ENCODE assay signal across 1 cellular context in the genomic region with DNA sequence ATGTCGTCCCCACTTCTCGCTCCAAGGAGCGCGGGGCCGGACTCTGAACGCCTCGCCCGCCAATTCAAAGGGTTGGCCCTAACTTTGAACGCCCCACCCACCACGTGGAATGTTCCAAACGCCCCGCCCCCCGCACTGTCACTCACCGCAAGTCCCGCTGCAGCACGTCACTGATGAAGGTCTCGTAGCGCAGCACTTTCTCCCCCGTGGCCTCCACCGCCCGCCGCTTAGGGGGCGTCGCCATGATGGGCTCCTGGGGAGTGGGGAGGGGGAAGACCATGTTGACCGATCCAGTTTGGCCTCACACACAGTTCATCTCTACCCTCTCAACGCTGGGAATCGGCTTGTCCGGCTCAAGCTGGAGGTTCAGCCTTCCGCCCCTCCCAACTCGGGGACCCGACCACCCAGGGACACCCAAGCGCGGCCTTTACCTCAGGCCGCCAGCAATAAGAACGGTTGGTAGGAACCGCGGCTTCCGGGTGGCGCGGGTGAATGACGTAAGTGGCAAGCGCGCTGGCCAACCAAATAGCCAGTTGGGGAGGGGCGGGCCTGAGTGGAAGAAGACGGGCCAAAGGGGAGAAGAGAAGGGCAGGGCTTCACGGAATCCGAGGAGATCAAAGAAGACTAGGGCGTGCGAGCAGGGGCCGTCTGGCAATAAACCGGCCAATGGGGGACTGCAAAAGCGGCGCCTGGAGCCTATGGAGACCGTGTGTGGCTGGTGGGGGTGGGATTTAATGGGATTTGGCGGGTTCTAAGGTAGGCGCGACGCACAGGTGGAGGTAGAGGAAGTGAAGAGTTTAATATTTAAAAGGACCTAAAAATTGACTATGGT.
TF ChIP-seq lines count a peak whose summit lies in the region.

A gene with protein sequence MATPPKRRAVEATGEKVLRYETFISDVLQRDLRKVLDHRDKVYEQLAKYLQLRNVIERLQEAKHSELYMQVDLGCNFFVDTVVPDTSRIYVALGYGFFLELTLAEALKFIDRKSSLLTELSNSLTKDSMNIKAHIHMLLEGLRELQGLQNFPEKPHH (minus strand): TSS at position 497 of the 832 bp plus-strand sequence. CDS start 253 bp downstream, at position 244.

TF ChIP-seq in HepG2, 621 proteins besides CTCF, POLR2A, EP300 and RAD21 (continued from another document and continues in another):
- TF ChIP-seq SUZ12 (IDR thresholded peaks at IDR 0.05; ENCODE audit: low read depth, low read length) (no peak), KAT8 (CRISPR knock-in tag; IDR thresholded peaks at IDR 0.05) (peak; percentile 96), ZSCAN21 (CRISPR knock-in tag; IDR thresholded peaks at IDR 0.05; ENCODE audit: borderline replicate concordance) (peak; percentile 77), ZNF816 (CRISPR knock-in tag; IDR thresholded peaks at IDR 0.05; ENCODE audit: borderline replicate concordance) (peak; percentile 81; the same call in 1 of the 2 replicates), NFYB (CRISPR knock-in tag; IDR thresholded peaks at IDR 0.05) (peak; percentile 83), SSRP1 (CRISPR knock-in tag; IDR thresholded peaks at IDR 0.05) (no peak), ZNF335 (CRISPR knock-in tag; IDR thresholded peaks at IDR 0.05) (peak; percentile 52; the same call in 1 of the 2 replicates), SP1 (IDR thresholded peaks at IDR 0.05) (no peak), SP1 (CRISPR knock-in tag; IDR thresholded peaks at IDR 0.05) (peak; percentile 52; the same call in 1 of the 2 replicates), PPARG (CRISPR knock-in tag; conservative IDR thresholded peaks at IDR 0.05) (no peak), ASH2L (IDR thresholded peaks at IDR 0.05; ENCODE audit: insufficient read length, low read depth, low read length) (peak; percentile 71), ZFP41 (CRISPR knock-in tag; IDR thresholded peaks at IDR 0.05; ENCODE audit: borderline replicate concordance) (peak; percentile 37; the same call in 1 of the 2 replicates), MXD4 (CRISPR knock-in tag; IDR thresholded peaks at IDR 0.05) (no peak), TBX2 (CRISPR knock-in tag; IDR thresholded peaks at IDR 0.05; ENCODE audit: borderline replicate concordance) (peak; percentile 37; the same call in 1 of the 2 replicates), SKI (IDR thresholded peaks at IDR 0.05; ENCODE audit: partially characterized antibody) (no peak), PHF20 (CRISPR knock-in tag; IDR thresholded peaks at IDR 0.05) (peak; percentile 92), PAX8 (CRISPR knock-in tag; IDR thresholded peaks at IDR 0.05; ENCODE audit: borderline replicate concordance) (no peak), ZNF234 (CRISPR knock-in tag; conservative IDR thresholded peaks at IDR 0.05) (no peak), YY1 (IDR thresholded peaks at IDR 0.05; ENCODE audit: insufficient read depth, insufficient replicate concordance, low read depth, low read length) (peak; percentile 80), ZNF460 (CRISPR knock-in tag; IDR thresholded peaks at IDR 0.05; ENCODE audit: borderline replicate concordance) (peak; percentile 10; the same call in 1 of the 2 replicates), SNRNP70 (IDR thresholded peaks at IDR 0.05; ENCODE audit: low read depth, low read length) (no peak), HHEX (CRISPR knock-in tag; IDR thresholded peaks at IDR 0.05) (no peak), RORA (CRISPR knock-in tag; IDR thresholded peaks at IDR 0.05) (no peak), TAF1 (CRISPR knock-in tag; IDR thresholded peaks at IDR 0.05) (peak; percentile 63; the same call in 1 of the 2 replicates), PHF8 (CRISPR knock-in tag; IDR thresholded peaks at IDR 0.05) (peak; percentile 89), TRIM24 (CRISPR knock-in tag; IDR thresholded peaks at IDR 0.05) (no peak), RNF2 (conservative IDR thresholded peaks at IDR 0.05; ENCODE audit: low read depth) (peak; percentile 84), SAP130 (CRISPR knock-in tag; IDR thresholded peaks at IDR 0.05; ENCODE audit: low read depth) (peak; percentile 78), MTF1 (CRISPR knock-in tag; IDR thresholded peaks at IDR 0.05) (no peak), ZNF138 (CRISPR knock-in tag; IDR thresholded peaks at IDR 0.05; ENCODE audit: low read depth) (no peak), MED1 (CRISPR knock-in tag; IDR thresholded peaks at IDR 0.05) (peak; percentile 36; the same call in 1 of the 2 replicates), ZNF430 (CRISPR knock-in tag; IDR thresholded peaks at IDR 0.05) (no peak), ZNF720 (CRISPR knock-in tag; IDR thresholded peaks at IDR 0.05) (no peak), ZNF589 (CRISPR knock-in tag; conservative IDR thresholded peaks at IDR 0.05) (0 out of 2 replicates have a peak, but pooled peaks have one; percentile 59)
- TF ChIP-seq, protein P1, sequence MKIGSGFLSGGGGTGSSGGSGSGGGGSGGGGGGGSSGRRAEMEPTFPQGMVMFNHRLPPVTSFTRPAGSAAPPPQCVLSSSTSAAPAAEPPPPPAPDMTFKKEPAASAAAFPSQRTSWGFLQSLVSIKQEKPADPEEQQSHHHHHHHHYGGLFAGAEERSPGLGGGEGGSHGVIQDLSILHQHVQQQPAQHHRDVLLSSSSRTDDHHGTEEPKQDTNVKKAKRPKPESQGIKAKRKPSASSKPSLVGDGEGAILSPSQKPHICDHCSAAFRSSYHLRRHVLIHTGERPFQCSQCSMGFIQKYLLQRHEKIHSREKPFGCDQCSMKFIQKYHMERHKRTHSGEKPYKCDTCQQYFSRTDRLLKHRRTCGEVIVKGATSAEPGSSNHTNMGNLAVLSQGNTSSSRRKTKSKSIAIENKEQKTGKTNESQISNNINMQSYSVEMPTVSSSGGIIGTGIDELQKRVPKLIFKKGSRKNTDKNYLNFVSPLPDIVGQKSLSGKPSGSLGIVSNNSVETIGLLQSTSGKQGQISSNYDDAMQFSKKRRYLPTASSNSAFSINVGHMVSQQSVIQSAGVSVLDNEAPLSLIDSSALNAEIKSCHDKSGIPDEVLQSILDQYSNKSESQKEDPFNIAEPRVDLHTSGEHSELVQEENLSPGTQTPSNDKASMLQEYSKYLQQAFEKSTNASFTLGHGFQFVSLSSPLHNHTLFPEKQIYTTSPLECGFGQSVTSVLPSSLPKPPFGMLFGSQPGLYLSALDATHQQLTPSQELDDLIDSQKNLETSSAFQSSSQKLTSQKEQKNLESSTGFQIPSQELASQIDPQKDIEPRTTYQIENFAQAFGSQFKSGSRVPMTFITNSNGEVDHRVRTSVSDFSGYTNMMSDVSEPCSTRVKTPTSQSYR (CRISPR knock-in tag; IDR thresholded peaks at IDR 0.05; ENCODE audit: borderline replicate concordance) = no peak
- TF ChIP-seq, protein P2, sequence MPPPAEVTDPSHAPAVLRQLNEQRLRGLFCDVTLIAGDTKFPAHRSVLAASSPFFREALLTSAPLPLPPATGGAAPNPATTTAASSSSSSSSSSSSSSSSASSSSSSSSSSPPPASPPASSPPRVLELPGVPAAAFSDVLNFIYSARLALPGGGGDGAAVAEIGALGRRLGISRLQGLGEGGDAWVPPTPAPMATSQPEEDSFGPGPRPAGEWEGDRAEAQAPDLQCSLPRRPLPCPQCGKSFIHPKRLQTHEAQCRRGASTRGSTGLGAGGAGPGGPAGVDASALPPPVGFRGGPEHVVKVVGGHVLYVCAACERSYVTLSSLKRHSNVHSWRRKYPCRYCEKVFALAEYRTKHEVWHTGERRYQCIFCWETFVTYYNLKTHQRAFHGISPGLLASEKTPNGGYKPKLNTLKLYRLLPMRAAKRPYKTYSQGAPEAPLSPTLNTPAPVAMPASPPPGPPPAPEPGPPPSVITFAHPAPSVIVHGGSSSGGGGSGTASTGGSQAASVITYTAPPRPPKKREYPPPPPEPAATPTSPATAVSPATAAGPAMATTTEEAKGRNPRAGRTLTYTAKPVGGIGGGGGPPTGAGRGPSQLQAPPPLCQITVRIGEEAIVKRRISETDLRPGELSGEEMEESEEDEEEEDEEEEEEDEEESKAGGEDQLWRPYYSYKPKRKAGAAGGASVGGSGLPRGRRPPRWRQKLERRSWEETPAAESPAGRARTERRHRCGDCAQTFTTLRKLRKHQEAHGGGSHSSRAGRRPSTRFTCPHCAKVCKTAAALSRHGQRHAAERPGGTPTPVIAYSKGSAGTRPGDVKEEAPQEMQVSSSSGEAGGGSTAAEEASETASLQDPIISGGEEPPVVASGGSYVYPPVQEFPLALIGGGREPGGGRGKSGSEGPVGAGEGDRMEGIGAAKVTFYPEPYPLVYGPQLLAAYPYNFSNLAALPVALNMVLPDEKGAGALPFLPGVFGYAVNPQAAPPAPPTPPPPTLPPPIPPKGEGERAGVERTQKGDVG (CRISPR knock-in tag; IDR thresholded peaks at IDR 0.05; ENCODE audit: borderline replicate concordance) = peak; percentile 27; the same call in 1 of the 2 replicates
- TF ChIP-seq, protein P3, sequence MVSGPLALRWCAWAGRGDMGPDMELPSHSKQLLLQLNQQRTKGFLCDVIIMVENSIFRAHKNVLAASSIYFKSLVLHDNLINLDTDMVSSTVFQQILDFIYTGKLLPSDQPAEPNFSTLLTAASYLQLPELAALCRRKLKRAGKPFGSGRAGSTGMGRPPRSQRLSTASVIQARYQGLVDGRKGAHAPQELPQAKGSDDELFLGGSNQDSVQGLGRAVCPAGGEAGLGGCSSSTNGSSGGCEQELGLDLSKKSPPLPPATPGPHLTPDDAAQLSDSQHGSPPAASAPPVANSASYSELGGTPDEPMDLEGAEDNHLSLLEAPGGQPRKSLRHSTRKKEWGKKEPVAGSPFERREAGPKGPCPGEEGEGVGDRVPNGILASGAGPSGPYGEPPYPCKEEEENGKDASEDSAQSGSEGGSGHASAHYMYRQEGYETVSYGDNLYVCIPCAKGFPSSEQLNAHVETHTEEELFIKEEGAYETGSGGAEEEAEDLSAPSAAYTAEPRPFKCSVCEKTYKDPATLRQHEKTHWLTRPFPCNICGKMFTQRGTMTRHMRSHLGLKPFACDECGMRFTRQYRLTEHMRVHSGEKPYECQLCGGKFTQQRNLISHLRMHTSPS (CRISPR knock-in tag; IDR thresholded peaks at IDR 0.05; ENCODE audit: low read depth) = no peak
- TF ChIP-seq, protein P4, sequence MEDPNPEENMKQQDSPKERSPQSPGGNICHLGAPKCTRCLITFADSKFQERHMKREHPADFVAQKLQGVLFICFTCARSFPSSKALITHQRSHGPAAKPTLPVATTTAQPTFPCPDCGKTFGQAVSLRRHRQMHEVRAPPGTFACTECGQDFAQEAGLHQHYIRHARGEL (CRISPR knock-in tag; IDR thresholded peaks at IDR 0.05) = no peak
- TF ChIP-seq, protein P5, sequence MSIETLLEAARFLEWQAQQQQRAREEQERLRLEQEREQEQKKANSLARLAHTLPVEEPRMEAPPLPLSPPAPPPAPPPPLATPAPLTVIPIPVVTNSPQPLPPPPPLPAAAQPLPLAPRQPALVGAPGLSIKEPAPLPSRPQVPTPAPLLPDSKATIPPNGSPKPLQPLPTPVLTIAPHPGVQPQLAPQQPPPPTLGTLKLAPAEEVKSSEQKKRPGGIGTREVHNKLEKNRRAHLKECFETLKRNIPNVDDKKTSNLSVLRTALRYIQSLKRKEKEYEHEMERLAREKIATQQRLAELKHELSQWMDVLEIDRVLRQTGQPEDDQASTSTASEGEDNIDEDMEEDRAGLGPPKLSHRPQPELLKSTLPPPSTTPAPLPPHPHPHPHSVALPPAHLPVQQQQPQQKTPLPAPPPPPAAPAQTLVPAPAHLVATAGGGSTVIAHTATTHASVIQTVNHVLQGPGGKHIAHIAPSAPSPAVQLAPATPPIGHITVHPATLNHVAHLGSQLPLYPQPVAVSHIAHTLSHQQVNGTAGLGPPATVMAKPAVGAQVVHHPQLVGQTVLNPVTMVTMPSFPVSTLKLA (IDR thresholded peaks at IDR 0.05) = peak; percentile 61
- TF ChIP-seq, protein P6, sequence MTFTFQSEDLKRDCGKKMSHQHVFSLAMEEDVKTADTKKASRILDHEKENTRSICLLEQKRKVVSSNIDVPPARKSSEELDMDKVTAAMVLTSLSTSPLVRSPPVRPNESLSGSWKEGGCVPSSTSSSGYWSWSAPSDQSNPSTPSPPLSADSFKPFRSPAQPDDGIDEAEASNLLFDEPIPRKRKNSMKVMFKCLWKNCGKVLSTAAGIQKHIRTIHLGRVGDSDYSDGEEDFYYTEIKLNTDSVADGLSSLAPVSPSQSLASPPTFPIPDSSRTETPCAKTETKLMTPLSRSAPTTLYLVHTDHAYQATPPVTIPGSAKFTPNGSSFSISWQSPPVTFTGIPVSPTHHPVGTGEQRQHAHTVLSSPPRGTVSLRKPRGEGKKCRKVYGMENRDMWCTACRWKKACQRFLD (CRISPR knock-in tag; IDR thresholded peaks at IDR 0.05; ENCODE audit: borderline replicate concordance) = peak; percentile 91; the same call in 1 of the 2 replicates
- TF ChIP-seq, protein P7, sequence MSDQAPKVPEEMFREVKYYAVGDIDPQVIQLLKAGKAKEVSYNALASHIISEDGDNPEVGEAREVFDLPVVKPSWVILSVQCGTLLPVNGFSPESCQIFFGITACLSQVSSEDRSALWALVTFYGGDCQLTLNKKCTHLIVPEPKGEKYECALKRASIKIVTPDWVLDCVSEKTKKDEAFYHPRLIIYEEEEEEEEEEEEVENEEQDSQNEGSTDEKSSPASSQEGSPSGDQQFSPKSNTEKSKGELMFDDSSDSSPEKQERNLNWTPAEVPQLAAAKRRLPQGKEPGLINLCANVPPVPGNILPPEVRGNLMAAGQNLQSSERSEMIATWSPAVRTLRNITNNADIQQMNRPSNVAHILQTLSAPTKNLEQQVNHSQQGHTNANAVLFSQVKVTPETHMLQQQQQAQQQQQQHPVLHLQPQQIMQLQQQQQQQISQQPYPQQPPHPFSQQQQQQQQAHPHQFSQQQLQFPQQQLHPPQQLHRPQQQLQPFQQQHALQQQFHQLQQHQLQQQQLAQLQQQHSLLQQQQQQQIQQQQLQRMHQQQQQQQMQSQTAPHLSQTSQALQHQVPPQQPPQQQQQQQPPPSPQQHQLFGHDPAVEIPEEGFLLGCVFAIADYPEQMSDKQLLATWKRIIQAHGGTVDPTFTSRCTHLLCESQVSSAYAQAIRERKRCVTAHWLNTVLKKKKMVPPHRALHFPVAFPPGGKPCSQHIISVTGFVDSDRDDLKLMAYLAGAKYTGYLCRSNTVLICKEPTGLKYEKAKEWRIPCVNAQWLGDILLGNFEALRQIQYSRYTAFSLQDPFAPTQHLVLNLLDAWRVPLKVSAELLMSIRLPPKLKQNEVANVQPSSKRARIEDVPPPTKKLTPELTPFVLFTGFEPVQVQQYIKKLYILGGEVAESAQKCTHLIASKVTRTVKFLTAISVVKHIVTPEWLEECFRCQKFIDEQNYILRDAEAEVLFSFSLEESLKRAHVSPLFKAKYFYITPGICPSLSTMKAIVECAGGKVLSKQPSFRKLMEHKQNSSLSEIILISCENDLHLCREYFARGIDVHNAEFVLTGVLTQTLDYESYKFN (CRISPR knock-in tag; conservative IDR thresholded peaks at IDR 0.05) = peak; percentile 33
- TF ChIP-seq, protein P8, sequence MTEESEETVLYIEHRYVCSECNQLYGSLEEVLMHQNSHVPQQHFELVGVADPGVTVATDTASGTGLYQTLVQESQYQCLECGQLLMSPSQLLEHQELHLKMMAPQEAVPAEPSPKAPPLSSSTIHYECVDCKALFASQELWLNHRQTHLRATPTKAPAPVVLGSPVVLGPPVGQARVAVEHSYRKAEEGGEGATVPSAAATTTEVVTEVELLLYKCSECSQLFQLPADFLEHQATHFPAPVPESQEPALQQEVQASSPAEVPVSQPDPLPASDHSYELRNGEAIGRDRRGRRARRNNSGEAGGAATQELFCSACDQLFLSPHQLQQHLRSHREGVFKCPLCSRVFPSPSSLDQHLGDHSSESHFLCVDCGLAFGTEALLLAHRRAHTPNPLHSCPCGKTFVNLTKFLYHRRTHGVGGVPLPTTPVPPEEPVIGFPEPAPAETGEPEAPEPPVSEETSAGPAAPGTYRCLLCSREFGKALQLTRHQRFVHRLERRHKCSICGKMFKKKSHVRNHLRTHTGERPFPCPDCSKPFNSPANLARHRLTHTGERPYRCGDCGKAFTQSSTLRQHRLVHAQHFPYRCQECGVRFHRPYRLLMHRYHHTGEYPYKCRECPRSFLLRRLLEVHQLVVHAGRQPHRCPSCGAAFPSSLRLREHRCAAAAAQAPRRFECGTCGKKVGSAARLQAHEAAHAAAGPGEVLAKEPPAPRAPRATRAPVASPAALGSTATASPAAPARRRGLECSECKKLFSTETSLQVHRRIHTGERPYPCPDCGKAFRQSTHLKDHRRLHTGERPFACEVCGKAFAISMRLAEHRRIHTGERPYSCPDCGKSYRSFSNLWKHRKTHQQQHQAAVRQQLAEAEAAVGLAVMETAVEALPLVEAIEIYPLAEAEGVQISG (CRISPR knock-in tag; IDR thresholded peaks at IDR 0.05) = peak; percentile 30; the same call in 1 of the 2 replicates
